Comparison of ENCODE assay signal across 8 cellular contexts in the genomic region with DNA sequence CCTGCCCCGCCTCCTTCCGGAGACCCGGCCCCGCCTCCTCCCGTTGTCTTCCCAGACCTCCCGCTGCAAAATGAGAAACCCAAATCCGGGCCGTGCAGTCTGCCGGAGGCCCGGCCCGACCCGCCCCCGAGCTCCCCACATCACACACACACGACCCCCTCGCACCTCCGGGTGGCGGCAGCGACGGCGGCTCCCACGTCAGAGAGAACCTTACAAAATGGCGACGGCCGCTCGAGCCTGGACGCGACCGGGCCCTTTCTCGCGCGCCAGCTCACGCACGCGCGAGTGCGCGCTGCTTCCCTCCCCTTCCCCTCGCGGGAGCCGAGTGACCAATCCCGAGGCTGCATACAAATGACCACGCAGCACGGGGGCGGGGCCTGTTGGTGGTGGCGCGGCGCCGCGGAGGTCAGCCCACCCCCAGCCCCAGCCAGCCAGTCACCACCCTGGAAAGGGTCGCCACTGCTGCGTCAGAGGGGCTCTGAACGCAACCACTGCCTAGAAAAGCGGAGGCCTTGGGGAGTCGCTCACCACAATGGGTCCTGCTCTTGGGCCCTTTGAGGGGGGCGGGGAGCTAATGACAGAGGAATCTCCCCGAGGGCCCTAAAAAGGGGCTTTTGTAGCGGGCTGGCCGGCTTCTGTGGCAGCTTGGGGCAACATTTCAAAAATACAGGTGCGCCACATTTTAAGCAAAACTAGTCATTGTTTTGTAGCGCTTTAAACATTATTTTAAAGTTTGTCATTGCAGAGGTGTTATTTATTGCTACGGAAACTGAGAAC. TPM values are rescaled to one million over a fixed set of nuclear protein-coding genes. Genes with fewer than 3 reads are reported as not detected.
DNase-seq lines count a peak whose midpoint lies in the region; ATAC-seq, FAIRE-seq and TF ChIP-seq lines count a peak whose summit lies in the region.

A gene with protein sequence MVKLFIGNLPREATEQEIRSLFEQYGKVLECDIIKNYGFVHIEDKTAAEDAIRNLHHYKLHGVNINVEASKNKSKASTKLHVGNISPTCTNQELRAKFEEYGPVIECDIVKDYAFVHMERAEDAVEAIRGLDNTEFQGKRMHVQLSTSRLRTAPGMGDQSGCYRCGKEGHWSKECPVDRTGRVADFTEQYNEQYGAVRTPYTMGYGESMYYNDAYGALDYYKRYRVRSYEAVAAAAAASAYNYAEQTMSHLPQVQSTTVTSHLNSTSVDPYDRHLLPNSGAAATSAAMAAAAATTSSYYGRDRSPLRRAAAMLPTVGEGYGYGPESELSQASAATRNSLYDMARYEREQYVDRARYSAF (minus strand): TSS at position 289 of the 777 bp plus-strand sequence. CDS start 808 bp downstream, outside the sequence.

- FAIRE-seq in D721Med (lab: Jason Lieb, UNC): no peak

- no peaks in the 10 kb centered on the region for H3K9me2 ChIP-seq in OCI-LY1 (ENCODE audit: low read depth, low read length)

- H4K20me1 ChIP-seq in OCI-LY1 (ENCODE audit: insufficient read depth, low read length): no peaks in the 10 kb centered on the region

- peak within 1 kb of the TSS; percentile 98 for H3K4me2 ChIP-seq in OCI-LY1 (ENCODE audit: low read length)

- H3K4me1 ChIP-seq in OCI-LY1 (ENCODE audit: insufficient read depth, low read length, severe bottlenecking): peaks cover 48% of the 10 kb centered on the region
- peaks cover 17% of the 10 kb centered on the region for H3K4me1 ChIP-seq in mesodermal cell (ENCODE audit: control insufficient read depth, insufficient read depth, low read length, poor library complexity, severe bottlenecking)

- peak within 1 kb of the TSS; percentile 76 for H3K9ac ChIP-seq in OCI-LY1 (ENCODE audit: low read length)

- H3K9me3 ChIP-seq in OCI-LY1 (ENCODE audit: low read length): peaks cover 5% of the 10 kb centered on the region; the same call in 1 of the 2 replicates
- no peaks in the 10 kb centered on the region for H3K9me3 ChIP-seq in mesodermal cell (ENCODE audit: control insufficient read depth, low read length)

- peaks cover 4% of the 10 kb centered on the region; the same call in 1 of the 2 replicates for H3F3A ChIP-seq in OCI-LY1 (ENCODE audit: insufficient read depth, low read length)

- no peaks in the 10 kb centered on the region for H3K27me3 ChIP-seq in OCI-LY1 (ENCODE audit: insufficient read depth, low read length)

- H3K36me3 ChIP-seq in OCI-LY1 (ENCODE audit: insufficient read depth, low read length) (peaks cover 21% of the 10 kb centered on the region), mesodermal cell (ENCODE audit: control insufficient read depth, insufficient read depth, low read length) (peaks cover 20% of the 10 kb centered on the region)

- in situ Hi-C loops in endometrial microvascular endothelial cells (cut with HindIII; ENCODE audit: inconsistent ontology term, low pct_unique_long_range_greater_than_20kb, low sequenced_read_pairs): loop anchor here (10.0 to 25.0 kb wide), 2 partner anchors 53 to 265 kb away; a partner anchor contains a TSS

- peak; percentile 71 for ATAC-seq in GM21526 (IDR thresholded peaks at IDR 0.05; ENCODE audit: low FRiP score, unreplicated experiment)

- WGBS in mesodermal cell (ENCODE audit: insufficient coverage in 2 of 2), 2 experiments: 1 to 3% methylated on average over 35 to 42 of the region's 61 CpGs

- H3K27ac ChIP-seq in OCI-LY1 (ENCODE audit: low read depth, low read length, poor library complexity, severe bottlenecking) (peak within 1 kb of the TSS; percentile 93), mesodermal cell (ENCODE audit: low read depth, low read length, severe bottlenecking) (peak within 1 kb of the TSS; percentile 99)

- peak within 1 kb of the TSS; percentile 74 for H3K4me3 ChIP-seq in OCI-LY1 (ENCODE audit: low read depth, low read length, poor library complexity, severe bottlenecking)
- peak within 1 kb of the TSS; percentile 60 for H3K4me3 ChIP-seq in mesodermal cell (ENCODE audit: extremely low read depth, insufficient read depth, low read length, poor library complexity, severe bottlenecking)

- TF ChIP-seq CTCF in D721Med (IDR thresholded peaks at IDR 0.05; ENCODE audit: insufficient read depth, missing control alignments) (no peak), OCI-LY1 (IDR thresholded peaks at IDR 0.05; ENCODE audit: low read length) (no peak)

- peak; percentile 82 for DNase-seq in D721Med (ENCODE audit: insufficient read length, low spot score)
- DNase-seq in HuH-7 (ENCODE audit: low spot score): peak; percentile 100
- DNase-seq in activated CD8-positive, alpha-beta memory T cell treated with anti-CD3 and anti-CD28 coated beads, Interleukin-2, amount 50 U/mL, for 24 hours (ENCODE audit: extremely low read depth): peak; percentile 85
- DNase-seq in stimulated activated CD8-positive, alpha-beta memory T cell treated with anti-CD3 and anti-CD28 coated beads, Interleukin-15, amount 100 ng/mL, for 24 hours (ENCODE audit: low read depth): peak; percentile 87

- no peak within 1 kb of the TSS; the same call in 1 of the 2 replicates for H2AFZ ChIP-seq in OCI-LY1 (ENCODE audit: low read length)

- peaks cover 6% of the 10 kb centered on the region for H3K79me2 ChIP-seq in OCI-LY1 (ENCODE audit: insufficient read depth, low read length)

RNA-seq across cellular contexts. Expression of the gene that starts here (rescaled TPM):
- 17.7 TPM for total RNA-seq in endometrial microvascular endothelial cells (ENCODE audit: inconsistent ontology term)
- 21.7 TPM for polyA plus RNA-seq in mesodermal cell (2013, experiment 1 of 2)
- polyA plus RNA-seq in mesodermal cell (2013, experiment 2 of 2): 25.5 TPM

Comparison
In these comparisons a context has a peak if more than half of its experiments do, and no peak if none do; other contexts are left out.
1. Peak in every context shown above with its lines: DNase-seq, ATAC-seq, H3K4me3 ChIP-seq and H3K27ac ChIP-seq.